In the genomic region with DNA sequence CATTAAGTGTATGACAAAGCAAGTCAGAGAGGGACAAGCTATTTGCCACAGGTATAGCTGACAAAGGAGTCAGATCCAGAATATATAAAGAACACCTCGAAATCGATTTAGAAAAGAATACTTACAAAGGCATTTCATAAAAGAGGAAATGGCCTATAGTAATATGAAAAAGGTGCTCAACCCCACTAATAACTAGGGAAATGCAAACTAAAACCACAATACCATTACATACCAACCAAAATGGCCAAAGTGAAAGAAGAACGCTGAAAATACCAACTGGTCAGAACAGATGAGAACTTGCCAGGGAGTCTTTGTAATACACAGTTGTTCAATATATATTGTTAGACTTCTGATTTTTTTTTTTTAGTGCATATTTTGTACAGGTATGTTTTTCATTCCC, we compare ENCODE assay signal across 9 cellular contexts.
A peak's percentile ranks its signal among the peaks of the same experiment; 100 is the strongest.
DNase-seq lines count a peak whose midpoint lies in the region; ATAC-seq and TF ChIP-seq lines count a peak whose summit lies in the region.
"Had no signal": no experiment of that assay in that cellular context is flagged by ENCODE, and none has a peak within 500 bp of the region (broad histone marks: within the 10 kb centered on the region; RNA-seq: fewer than 3 reads in every experiment).

No MANE protein-coding gene starts in this region.

- H3K27me3 Mint-ChIP-seq in activated naive CD8-positive, alpha-beta T cell treated with anti-CD3 and anti-CD28 coated beads, Interleukin-2, amount 10 ng/mL, durations not matched to agents 7 days and 5 days: no peaks in the 10 kb centered on the region

- H3K4me1 ChIP-seq in adrenal gland (replicated peaks in 1 of 2): no peaks in the 10 kb centered on the region

- no peaks in the 10 kb centered on the region for H3K9me3 ChIP-seq in adrenal gland (replicated peaks in 1 of 3)

- H3K4me3 ChIP-seq in adrenal gland: no peak overlapping the region

- no peak for TF ChIP-seq POLR2A in adrenal gland (IDR thresholded peaks at IDR 0.05)

- no peak for TF ChIP-seq CTCF in adrenal gland (IDR thresholded peaks at IDR 0.05)

- H3K27ac ChIP-seq in adrenal gland: no peak overlapping the region

- H3K4me1 Mint-ChIP-seq in activated naive CD8-positive, alpha-beta T cell treated with anti-CD3 and anti-CD28 coated beads, Interleukin-2, amount 10 ng/mL, durations not matched to agents 7 days and 5 days: peaks cover 35% of the 10 kb centered on the region

- H3K27me3 ChIP-seq in adrenal gland: no peaks in the 10 kb centered on the region

- 57 to 72% (median 63%) methylated on average over 3 of the region's 3 CpGs for WGBS in adrenal gland, 4 donors

- peaks cover 9% of the 10 kb centered on the region for H3K36me3 Mint-ChIP-seq in activated naive CD8-positive, alpha-beta T cell treated with anti-CD3 and anti-CD28 coated beads, Interleukin-2, amount 10 ng/mL, durations not matched to agents 7 days and 5 days

- peaks cover 0 to 8% of the 10 kb centered on the region in 2 donors for H3K36me3 ChIP-seq in adrenal gland (replicated peaks in 1 of 2)

- POLR2A ChIA-PET in activated naive CD8-positive, alpha-beta T cell treated with anti-CD3 and anti-CD28 coated beads, Interleukin-2, amount 10 ng/mL, durations not matched to agents 7 days and 5 days (lab: Charles Lee): interaction anchor here (0.7 kb wide), 1 partner anchor 63 kb away, joined by 3 read pairs; no protein-coding TSS in a partner anchor

- no peak for DNase-seq in activated naive CD8-positive, alpha-beta T cell treated with anti-CD3 and anti-CD28 coated beads, Interleukin-2, amount 10 ng/mL, durations not matched to agents 7 days and 5 days
- no peak for DNase-seq in NAMALWA (ENCODE audit: low spot score)
- no peak for DNase-seq in NCI-H748 (lab: John Stamatoyannopoulos, UW; ENCODE audit: unreplicated experiment)
- no peak for DNase-seq in effector CD8-positive, alpha-beta T cell (lab: John Stamatoyannopoulos, UW)
- DNase-seq in adrenal gland: no peak
- DNase-seq: cortex of kidney had no signal

- peak; percentile 82 for ATAC-seq in GM18511 (IDR thresholded peaks at IDR 0.05; ENCODE audit: unreplicated experiment)
- ATAC-seq in GM21360 (IDR thresholded peaks at IDR 0.05; ENCODE audit: unreplicated experiment): peak; percentile 57
- peak; percentile 66 for ATAC-seq in HG03103 (IDR thresholded peaks at IDR 0.05; ENCODE audit: low read depth, unreplicated experiment)
- ATAC-seq in activated naive CD8-positive, alpha-beta T cell treated with anti-CD3 and anti-CD28 coated beads, Interleukin-2, amount 10 ng/mL, durations not matched to agents 7 days and 5 days (ENCODE audit: low read depth): no peak

- H3K4me3 Mint-ChIP-seq in activated naive CD8-positive, alpha-beta T cell treated with anti-CD3 and anti-CD28 coated beads, Interleukin-2, amount 10 ng/mL, durations not matched to agents 7 days and 5 days: peak overlapping the region; percentile 67

- H3K27ac Mint-ChIP-seq in activated naive CD8-positive, alpha-beta T cell treated with anti-CD3 and anti-CD28 coated beads, Interleukin-2, amount 10 ng/mL, durations not matched to agents 7 days and 5 days: peak overlapping the region; percentile 52

- H3K9me3 Mint-ChIP-seq in activated naive CD8-positive, alpha-beta T cell treated with anti-CD3 and anti-CD28 coated beads, Interleukin-2, amount 10 ng/mL, durations not matched to agents 7 days and 5 days: no peaks in the 10 kb centered on the region

- intact Hi-C loops in adrenal gland (cut with DNase I): no loop called here
